Comparison of ENCODE assay signal across 8 cellular contexts in genomic region chr2:26605195-26605968, GRCh38. TPM values are rescaled to one million over a fixed set of nuclear protein-coding genes. Genes with fewer than 3 reads are reported as not detected.
DNase-seq lines count a peak whose midpoint lies in the region; ATAC-seq, FAIRE-seq and TF ChIP-seq lines count a peak whose summit lies in the region.

No MANE protein-coding gene starts in this region.

- TF ChIP-seq CTCF in RWPE1 (conservative IDR thresholded peaks at IDR 0.05; ENCODE audit: low read depth) (peak; percentile 76), bronchial epithelial cell (IDR thresholded peaks at IDR 0.05; ENCODE audit: insufficient read depth, low read length, severe bottlenecking) (peak; percentile 79), kidney (IDR thresholded peaks at IDR 0.05; ENCODE audit: borderline replicate concordance, extremely low read depth, insufficient read depth) (peak; percentile 87)

- ATAC-seq in GM19463 (IDR thresholded peaks at IDR 0.05; ENCODE audit: unreplicated experiment): no peak
- ATAC-seq in HG02763 (IDR thresholded peaks at IDR 0.05; ENCODE audit: unreplicated experiment): no peak

- intact Hi-C loops in kidney (cut with DNase I): loop anchor here (5.0 kb wide), 1 partner anchor 137 kb away; no protein-coding TSS in a partner anchor

- H3K4me3 ChIP-seq in bronchial epithelial cell (ENCODE audit: low read depth, low read length) (no peak overlapping the region), kidney (ENCODE audit: low read length in 2 of 2) (no peak overlapping the region)

- H3K9ac ChIP-seq in kidney (ENCODE audit: low read length in 2 of 2): no peak overlapping the region

- POLR2A ChIA-PET in RWPE1 (lab: Yijun Ruan, JAX; ENCODE audit: low non-redundant PET): no interaction called here

- no peaks in the 10 kb centered on the region for H3K27me3 ChIP-seq in bronchial epithelial cell (ENCODE audit: control insufficient read depth, insufficient read depth, low read length)

- no peak overlapping the region for H3K27ac ChIP-seq in RWPE1
- no peak overlapping the region for H3K27ac ChIP-seq in kidney (ENCODE audit: low read depth in 2 of 2, low read length in 2 of 2)

- H3K9me3 ChIP-seq in kidney (ENCODE audit: control insufficient read depth in 1 of 2, low read length in 2 of 2): no peaks in the 10 kb centered on the region

- H3K36me3 ChIP-seq in bronchial epithelial cell (ENCODE audit: control insufficient read depth, insufficient read depth, low read length) (no peaks in the 10 kb centered on the region), kidney (ENCODE audit: control insufficient read depth in 1 of 2, insufficient read depth in 2 of 2, low read length in 2 of 2) (no peaks in the 10 kb centered on the region)

- FAIRE-seq in bronchial epithelial cell (lab: Jason Lieb, UNC) (peak; percentile 18), kidney (lab: Jason Lieb, UNC) (no peak)

- CTCF ChIA-PET in RWPE1 (lab: Yijun Ruan, JAX): interaction anchor here (0.6 to 2.9 kb wide), 11 partner anchors 18 to 1133 kb away, joined by 3 to 64 read pairs (median 3); no protein-coding TSS in a partner anchor

- DNase-seq in EH (ENCODE audit: low read depth): peak; percentile 57
- DNase-seq in HuH-7.5 (ENCODE audit: low spot score): peak; percentile 39
- peak; percentile 62 for DNase-seq in RWPE1 (ENCODE audit: low spot score)
- DNase-seq in bronchial epithelial cell (ENCODE audit: low read depth): peak; percentile 58
- DNase-seq in kidney: no peak
- peak; percentile 48 for DNase-seq in stimulated activated CD8-positive, alpha-beta memory T cell treated with anti-CD3 and anti-CD28 coated beads, Interleukin-4, amount 100 ng/mL, for 48 hours

- no peaks in the 10 kb centered on the region for H3K4me1 ChIP-seq in kidney (ENCODE audit: control insufficient read depth in 1 of 2, insufficient read depth in 1 of 2, low read depth in 1 of 2, low read length in 2 of 2)

RNA-seq across cellular contexts. Expression of gene CIB4, which starts 35.8 kb away (rescaled TPM):
- total RNA-seq in bronchial epithelial cell (not detected in 2 replicates), kidney (not detected)
- polyA plus RNA-seq in kidney (ENCODE audit: insufficient read depth, low read depth, low replicate concordance): not detected
